In genomic region chr5:73947876-73948275, GRCh38 we compare ENCODE assay signal across 21 cellular contexts.
DNase-seq lines count a peak whose midpoint lies in the region; ATAC-seq and TF ChIP-seq lines count a peak whose summit lies in the region.
"Had no signal": no experiment of that assay in that cellular context is flagged by ENCODE, and none has a peak within 500 bp of the region (broad histone marks: within the 10 kb centered on the region; RNA-seq: fewer than 3 reads in every experiment).

No MANE protein-coding gene starts in this region.

- peak overlapping the region; percentile 2; the same call in 1 of the 2 replicates for H3K27ac Mint-ChIP-seq in HFFc6
- H3K27ac Mint-ChIP-seq in CD4-positive, alpha-beta T cell, result no peak overlapping the region
- H3K27ac Mint-ChIP-seq: activated B cell treated with CpG ODN at 0.5 μM for 24 hours; activated CD8-positive, alpha-beta T cell treated with anti-CD3 and anti-CD28 coated beads for 36 hours; CD14-positive monocyte; GM23338 had no signal

- CTCF ChIA-PET in CD4-positive, alpha-beta T cell (lab: Charles Lee), result no interaction called here

- H3K27ac ChIP-seq in CD4-positive, alpha-beta T cell (ENCODE audit: low read depth, low read length), result no peak overlapping the region
- H3K27ac ChIP-seq: colonic mucosa, tibial artery had no signal

- TF ChIP-seq CTCF in AG10803 (conservative IDR thresholded peaks at IDR 0.05; ENCODE audit: low read length), result no peak
- TF ChIP-seq CTCF in HFFc6 (IDR thresholded peaks at IDR 0.05), result no peak
- no peak for TF ChIP-seq CTCF in CD4-positive, alpha-beta T cell (IDR thresholded peaks at IDR 0.05)

- intact Hi-C loops in CD4-positive, alpha-beta T cell (cut with DNase I, micrococcal nuclease), result no loop called here

- POLR2A ChIA-PET in CD4-positive, alpha-beta T cell (lab: Charles Lee), result no interaction called here

- H3K9me3 ChIP-seq in CD4-positive, alpha-beta T cell (ENCODE audit: control insufficient read depth, low read length), result peaks cover 3% of the 10 kb centered on the region
- H3K9me3 ChIP-seq: colonic mucosa had no signal

- H3K4me3 ChIP-seq in AG10803 (ENCODE audit: low read length), result no peak overlapping the region
- H3K4me3 ChIP-seq: colonic mucosa, GM23338, lung, tibial artery had no signal

- H3K36me3 Mint-ChIP-seq in HFFc6 (ENCODE audit: low read depth), result peaks cover 9% of the 10 kb centered on the region
- no peaks in the 10 kb centered on the region for H3K36me3 Mint-ChIP-seq in CD4-positive, alpha-beta T cell (ENCODE audit: low read depth)
- H3K36me3 Mint-ChIP-seq: CD14-positive monocyte had no signal

- peak overlapping the region; percentile 4; the same call in 1 of the 2 replicates for H3K4me3 Mint-ChIP-seq in HFFc6
- H3K4me3 Mint-ChIP-seq in CD4-positive, alpha-beta T cell, result no peak overlapping the region
- H3K4me3 Mint-ChIP-seq: activated B cell treated with CpG ODN at 0.5 μM for 24 hours; activated CD8-positive, alpha-beta T cell treated with anti-CD3 and anti-CD28 coated beads for 36 hours; CD14-positive monocyte; GM23338 had no signal

- DNase-seq in AG10803 (ENCODE audit: low read depth) (peak; percentile 79), HFFc6 (peak; percentile 3), NCI-H446 (lab: John Stamatoyannopoulos, UW) (peak; percentile 86 to 90), fibroblast of gingiva (ENCODE audit: low read depth) (peak; percentile 27), RPMI8226 (no peak)
- DNase-seq in CD4-positive, alpha-beta T cell, result no peak
- DNase-seq: ACHN; activated B cell treated with CpG ODN at 0.5 μM for 24 hours; activated CD8-positive, alpha-beta T cell treated with anti-CD3 and anti-CD28 coated beads for 36 hours; activated naive CD4-positive, alpha-beta T cell treated with Interleukin-2 at 50 U/mL for 16 hours; activated T-cell treated with anti-CD3 and anti-CD28 coated beads, Interleukin-2, amount 50 U/mL, for 1 hour; colonic mucosa; DMS53; NCI-H226; stimulated activated naive CD4-positive, alpha-beta T cell; tibial artery had no signal

- peaks cover 35% of the 10 kb centered on the region for H3K4me1 Mint-ChIP-seq in HFFc6 (ENCODE audit: low read depth)
- no peaks in the 10 kb centered on the region for H3K4me1 Mint-ChIP-seq in CD4-positive, alpha-beta T cell (ENCODE audit: low read depth)
- H3K4me1 Mint-ChIP-seq: activated B cell treated with CpG ODN at 0.5 μM for 24 hours, CD14-positive monocyte had no signal

- H3K27me3 ChIP-seq in CD4-positive, alpha-beta T cell (ENCODE audit: control insufficient read depth, insufficient read depth, low read length), result peaks cover 3% of the 10 kb centered on the region
- H3K27me3 ChIP-seq: colonic mucosa, tibial artery had no signal

- H3K9me3 Mint-ChIP-seq in HFFc6, result peaks cover 5% of the 10 kb centered on the region; the same call in 1 of the 2 replicates
- peaks cover 9% of the 10 kb centered on the region for H3K9me3 Mint-ChIP-seq in CD4-positive, alpha-beta T cell
- H3K9me3 Mint-ChIP-seq: GM23338 had no signal

- H3K27me3 Mint-ChIP-seq in HFFc6 (ENCODE audit: insufficient read depth), result peaks cover 4% of the 10 kb centered on the region
- peaks cover 17% of the 10 kb centered on the region for H3K27me3 Mint-ChIP-seq in CD4-positive, alpha-beta T cell

- no peak for ATAC-seq in CD4-positive, alpha-beta T cell (ENCODE audit: poor library complexity)
- ATAC-seq in HG03108 (IDR thresholded peaks at IDR 0.05; ENCODE audit: unreplicated experiment) (no peak), HG03095 (IDR thresholded peaks at IDR 0.05; ENCODE audit: unreplicated experiment) (no peak)
- ATAC-seq: activated CD8-positive, alpha-beta T cell treated with anti-CD3 and anti-CD28 coated beads for 36 hours; GM23338 had no signal

Comparison
In these comparisons a context has a peak if more than half of its experiments do, and no peak if none do; other contexts are left out.
1. DNase-seq: peak in AG10803 (single experiment), HFFc6 (single experiment), NCI-H446 (2 of 2) and fibroblast of gingiva (single experiment); none in RPMI8226 (single experiment) and CD4-positive, alpha-beta T cell (0 of 10).